Comparison of ENCODE assay signal across 8 cellular contexts in the genomic region with DNA sequence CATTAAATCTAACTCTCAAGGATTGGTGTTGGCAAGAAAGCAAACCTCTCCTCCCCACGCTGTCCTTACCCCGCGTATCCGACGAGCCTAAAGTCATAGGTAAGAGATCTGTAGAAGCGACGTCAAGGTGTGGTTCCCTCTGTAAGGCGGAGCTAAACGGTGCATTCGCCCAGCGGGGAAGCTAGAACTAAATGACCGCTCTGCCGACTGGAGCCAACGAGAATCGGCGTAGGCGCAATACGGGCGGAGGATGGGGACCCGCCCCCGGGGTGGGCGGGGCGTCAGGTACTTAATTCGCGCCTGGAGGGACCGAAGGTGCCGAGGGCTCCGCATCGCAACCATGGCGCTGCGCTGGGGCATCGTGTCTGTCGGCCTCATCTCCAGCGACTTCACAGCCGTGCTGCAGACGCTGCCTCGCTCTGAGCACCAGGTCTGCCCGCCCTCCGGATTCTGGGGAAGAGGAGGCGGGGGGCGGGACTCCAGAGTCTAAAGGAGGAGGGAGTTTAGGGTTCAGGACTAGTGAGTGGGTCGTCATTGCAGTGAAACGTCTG. TPM values are rescaled to one million over a fixed set of nuclear protein-coding genes. Genes with fewer than 3 reads are reported as not detected.
DNase-seq lines count a peak whose midpoint lies in the region; ATAC-seq and TF ChIP-seq lines count a peak whose summit lies in the region.

Gene DHDH (plus strand): TSS at position 318 of the 551 bp plus-strand sequence. CDS start 23 bp downstream, at position 341.

- ATAC-seq in GM19324 (IDR thresholded peaks at IDR 0.05; ENCODE audit: low FRiP score, unreplicated experiment) (peak; percentile 44), HG02884 (IDR thresholded peaks at IDR 0.05; ENCODE audit: unreplicated experiment) (no peak)

- DNase-seq in A673 (ENCODE audit: low spot score) (peak; percentile 74), NCI-H146 (lab: John Stamatoyannopoulos, UW) (peak; percentile 97), T-helper 9 cell (peak; percentile 82), ascending aorta (ENCODE audit: low spot score in 2 of 2) (peak in 1 of 2 donors; percentile 85), iPS DF 19.7 (ENCODE audit: low read depth, low spot score) (peak; percentile 95), retinal pigment epithelial cell (ENCODE audit: low read depth) (peak; percentile 39)

- H3K27ac ChIP-seq in A673 (ENCODE audit: low read depth, low read length, poor library complexity, severe bottlenecking): no peak within 1 kb of the TSS
- no peak within 1 kb of the TSS for H3K27ac ChIP-seq in ascending aorta

- CTCF ChIA-PET in A673 (lab: Charles Lee): interaction anchor here (1.4 kb wide), 1 partner anchor 37 kb away, joined by 3 read pairs; no protein-coding TSS in a partner anchor

- no peaks in the 10 kb centered on the region for H3K36me3 ChIP-seq in A673 (ENCODE audit: insufficient read depth, low read length, poor library complexity, severe bottlenecking)
- no peaks in the 10 kb centered on the region for H3K36me3 ChIP-seq in ascending aorta

- H3K4me1 ChIP-seq in A673 (ENCODE audit: insufficient read depth, low read length, poor library complexity, severe bottlenecking): no peaks in the 10 kb centered on the region
- H3K4me1 ChIP-seq in ascending aorta: no peaks in the 10 kb centered on the region

- intact Hi-C loops in A673 (cut with micrococcal nuclease; ENCODE audit: unreplicated experiment) (no loop called here), ascending aorta (cut with DNase I) (no loop called here)

- H3K4me3 ChIP-seq in A673 (ENCODE audit: low read depth, low read length, poor library complexity, severe bottlenecking): peak within 1 kb of the TSS; percentile 47
- H3K4me3 ChIP-seq in ascending aorta: peak within 1 kb of the TSS; percentile 51 to 66
- peak within 1 kb of the TSS; percentile 53 for H3K4me3 ChIP-seq in retinal pigment epithelial cell (ENCODE audit: low read length)

- BruUV-seq in A673 (replicated peaks; lab: Mats Ljungman, UMichigan): no TSS peak

- POLR2A ChIA-PET in A673 (lab: Charles Lee; ENCODE audit: low non-redundant PET): no interaction called here

- TF ChIP-seq CTCF in A673 (conservative IDR thresholded peaks at IDR 0.05; ENCODE audit: low read depth, low read length) (no peak), ascending aorta (IDR thresholded peaks at IDR 0.05) (no peak), retinal pigment epithelial cell (conservative IDR thresholded peaks at IDR 0.05; ENCODE audit: low read depth, low read length) (no peak)

- H3K27me3 ChIP-seq in A673 (replicated peaks; ENCODE audit: insufficient read depth, low read depth, low read length, poor library complexity) (no peaks in the 10 kb centered on the region), ascending aorta (no peaks in the 10 kb centered on the region)

- H3K9me3 ChIP-seq in A673 (ENCODE audit: low read depth, low read length, poor library complexity, severe bottlenecking): no peaks in the 10 kb centered on the region
- H3K9me3 ChIP-seq in ascending aorta: no peaks in the 10 kb centered on the region

RNA-seq across cellular contexts. Expression of gene DHDH, which starts in this region (rescaled TPM):
- total RNA-seq in A673 (2021) (not detected in 2 replicates), ascending aorta (not detected)

Comparison
In these comparisons a context has a peak if more than half of its experiments do, and no peak if none do; other contexts are left out.
1. Peak in DNase-seq and H3K4me3 ChIP-seq in A673; RNA of the gene not detected or under 1 TPM.